ENCODE assay signal across 1 cellular context in the genomic region with DNA sequence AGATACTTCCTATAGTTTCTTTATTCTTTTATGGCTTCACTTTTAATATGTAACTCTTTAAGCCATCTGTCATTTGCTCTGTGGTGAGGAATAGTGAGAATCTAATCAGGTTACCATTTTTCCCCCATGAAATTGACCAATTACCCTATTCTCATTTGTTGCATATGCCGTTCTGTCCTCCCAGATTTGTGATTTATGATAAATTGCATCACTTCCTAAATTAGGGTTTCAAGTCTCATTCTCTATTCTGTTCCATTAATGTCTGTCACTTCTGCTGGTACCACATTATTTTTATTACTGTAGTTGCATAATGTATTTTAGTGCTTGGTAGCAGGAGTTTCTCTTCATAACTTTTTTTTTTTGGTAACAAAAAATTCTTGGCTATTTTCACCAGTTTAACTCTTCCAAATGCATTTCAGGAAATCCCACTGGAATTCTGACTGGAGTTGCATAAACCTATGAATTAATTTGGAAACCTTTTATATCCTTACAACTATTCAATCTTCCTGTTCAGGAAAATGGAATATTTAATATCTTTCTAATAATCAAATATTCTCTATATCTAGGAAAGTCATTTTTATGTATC.
TF ChIP-seq lines count a peak whose summit lies in the region.

No MANE protein-coding gene starts in this region.

TF ChIP-seq in IMR-90, 13 proteins besides CTCF, POLR2A, EP300 and RAD21:
- TF ChIP-seq CEBPB (IDR thresholded peaks at IDR 0.05; ENCODE audit: low read depth, low read length) = peak; percentile 37; the same call in 1 of the 2 replicates
- no peak for TF ChIP-seq RCOR1 (IDR thresholded peaks at IDR 0.05; ENCODE audit: insufficient replicate concordance, low read length)
